ENCODE assay signal across 14 cellular contexts in genomic region chr7:131164025-131164899, GRCh38.
DNase-seq lines count a peak whose midpoint lies in the region; ATAC-seq and TF ChIP-seq lines count a peak whose summit lies in the region.
"Had no signal": no experiment of that assay in that cellular context is flagged by ENCODE, and none has a peak within 500 bp of the region (broad histone marks: within the 10 kb centered on the region; RNA-seq: fewer than 3 reads in every experiment).

No MANE protein-coding gene starts in this region.

- H3K4me3 ChIP-seq in astrocyte of the cerebellum (ENCODE audit: low read depth, low read length) (no peak overlapping the region), colonic mucosa (no peak overlapping the region)
- H3K4me3 ChIP-seq: heart left ventricle, SK-N-MC had no signal

- no peak overlapping the region for H3K27ac ChIP-seq in colonic mucosa
- H3K27ac ChIP-seq: heart left ventricle, SK-N-MC had no signal

- no peaks in the 10 kb centered on the region for H3K4me1 ChIP-seq in colonic mucosa
- H3K4me1 ChIP-seq: BE2C, heart left ventricle had no signal

- TF ChIP-seq CTCF in astrocyte of the cerebellum (IDR thresholded peaks at IDR 0.05; ENCODE audit: low read depth, low read length, missing control alignments): no peak
- TF ChIP-seq CTCF in colonic mucosa (IDR thresholded peaks at IDR 0.05): no peak

- H3K36me3 ChIP-seq in colonic mucosa: no peaks in the 10 kb centered on the region
- H3K36me3 ChIP-seq: BE2C, heart left ventricle had no signal

- in situ Hi-C loops in ACHN (cut with HindIII; ENCODE audit: low pct_ligation_motif_present, low pct_unique_long_range_greater_than_20kb, low sequenced_read_pairs): no loop called here
- in situ Hi-C loops in astrocyte of the cerebellum (cut with HindIII; ENCODE audit: low sequenced_read_pairs): no loop called here

- DNase-seq in ACHN (peak; percentile 95), HS-5 (ENCODE audit: low read depth) (peak; percentile 86), astrocyte of the cerebellum (ENCODE audit: low read depth) (peak; percentile 37), iris pigment epithelial cell (ENCODE audit: low read depth) (peak; percentile 79), colonic mucosa (no peak), occipital lobe (lab: John Stamatoyannopoulos, UW) (no peak)
- DNase-seq: activated CD8-positive, alpha-beta memory T cell treated with anti-CD3 and anti-CD28 coated beads, Interleukin-2, amount 10 ng/mL, durations not matched to agents 7 days and 5 days; BE2C; heart left ventricle; NCI-H345 had no signal

- H3K9ac ChIP-seq in colonic mucosa (ENCODE audit: low read depth in 2 of 2, low read length in 2 of 2): no peak overlapping the region

- intact Hi-C loops in colonic mucosa (cut with DNase I): no loop called here

- no peaks in the 10 kb centered on the region for H3K9me3 ChIP-seq in colonic mucosa
- H3K9me3 ChIP-seq: BE2C, heart left ventricle had no signal

- H3K27me3 ChIP-seq in colonic mucosa: no peaks in the 10 kb centered on the region
- H3K27me3 ChIP-seq: BE2C, heart left ventricle had no signal

- no peak for ATAC-seq in HG02970 (IDR thresholded peaks at IDR 0.05; ENCODE audit: low FRiP score, unreplicated experiment)
- no peak for ATAC-seq in GM18867 (IDR thresholded peaks at IDR 0.05; ENCODE audit: unreplicated experiment)
- ATAC-seq: activated CD8-positive, alpha-beta memory T cell treated with anti-CD3 and anti-CD28 coated beads, Interleukin-2, amount 10 ng/mL, durations not matched to agents 7 days and 5 days; heart left ventricle; stimulated activated effector memory CD8-positive, alpha-beta T cell treated with anti-CD3 and anti-CD28 coated beads, Interleukin-12 subunit alpha, Interleukin-12 subunit beta, amount 100 ng/mL, for 72 hours had no signal

Comparison
In these comparisons a context has a peak if more than half of its experiments do, and no peak if none do; other contexts are left out.
1. DNase-seq: peak in ACHN (single experiment), HS-5 (single experiment), astrocyte of the cerebellum (single experiment) and iris pigment epithelial cell (single experiment); none in colonic mucosa (single experiment) and occipital lobe (single experiment).